Comparison of ENCODE assay signal across 20 cellular contexts in genomic region chr13:98396071-98396710, GRCh38.
A peak's percentile ranks its signal among the peaks of the same experiment; 100 is the strongest.
DNase-seq lines count a peak whose midpoint lies in the region; ATAC-seq and TF ChIP-seq lines count a peak whose summit lies in the region.
"Had no signal": no experiment of that assay in that cellular context is flagged by ENCODE, and none has a peak within 500 bp of the region (broad histone marks: within the 10 kb centered on the region; RNA-seq: fewer than 3 reads in every experiment).

No MANE protein-coding gene starts in this region.

- H3K27me3 ChIP-seq in right atrium auricular region (no peaks in the 10 kb centered on the region), left ventricle myocardium inferior (ENCODE audit: low read depth) (no peaks in the 10 kb centered on the region)

- DNase-seq in right atrium auricular region (ENCODE audit: low spot score) (peak; percentile 32), left ventricle myocardium inferior (no peak), fibroblast of mammary gland (ENCODE audit: low read depth) (peak; percentile 39), nephron progenitor cell (no peak), T-helper 17 cell (no peak), dedifferentiated amniotic fluid mesenchymal stem cell (ENCODE audit: extremely low spot score) (no peak)
- DNase-seq: DND-41, MV-4-11, NCI-H1417 treated with DMSO at 0.1 percent for 48 hours, NCI-H1930, NCI-H2171, NCI-H526, PC-3, SIG-M5 had no signal

- no peaks in the 10 kb centered on the region for H3K9me3 Mint-ChIP-seq in nephron progenitor cell

- no peaks in the 10 kb centered on the region for H3K9me3 ChIP-seq in right atrium auricular region
- no peaks in the 10 kb centered on the region for H3K9me3 ChIP-seq in left ventricle myocardium inferior (replicated peaks)
- H3K9me3 ChIP-seq in T-helper 17 cell (ENCODE audit: control insufficient read depth, low read length, poor library complexity, severe bottlenecking), result no peaks in the 10 kb centered on the region
- H3K9me3 ChIP-seq: HAP-1 had no signal

- H3K27ac Mint-ChIP-seq in nephron progenitor cell (peak overlapping the region; percentile 92), T-helper 17 cell (no peak overlapping the region)
- H3K27ac Mint-ChIP-seq: B cell had no signal

- H3K36me3 ChIP-seq in right atrium auricular region (peaks cover 23% of the 10 kb centered on the region), left ventricle myocardium inferior (peaks cover 26% of the 10 kb centered on the region)
- H3K36me3 ChIP-seq: HAP-1 had no signal

- H3K4me1 ChIP-seq in right atrium auricular region (no peaks in the 10 kb centered on the region), left ventricle myocardium inferior (no peaks in the 10 kb centered on the region)

- H3K27ac ChIP-seq in right atrium auricular region, result no peak overlapping the region
- H3K27ac ChIP-seq in left ventricle myocardium inferior (replicated peaks), result no peak overlapping the region
- H3K27ac ChIP-seq: RWPE1 had no signal

- no peak for TF ChIP-seq CTCF in right atrium auricular region (IDR thresholded peaks at IDR 0.05)
- TF ChIP-seq CTCF in left ventricle myocardium inferior (IDR thresholded peaks at IDR 0.05; ENCODE audit: borderline replicate concordance), result no peak
- TF ChIP-seq CTCF in fibroblast of mammary gland (conservative IDR thresholded peaks at IDR 0.05; ENCODE audit: control insufficient read depth, insufficient read depth, low read depth, low read length), result no peak
- TF ChIP-seq CTCF in nephron progenitor cell (IDR thresholded peaks at IDR 0.05), result no peak

- intact Hi-C loops in left ventricle myocardium inferior (cut with micrococcal nuclease), result no loop called here

- H3K4me1 Mint-ChIP-seq in nephron progenitor cell (peaks cover 30% of the 10 kb centered on the region), T-helper 17 cell (no peaks in the 10 kb centered on the region)
- H3K4me1 Mint-ChIP-seq: B cell had no signal

- H3K4me3 ChIP-seq in right atrium auricular region (no peak overlapping the region), left ventricle myocardium inferior (no peak overlapping the region), fibroblast of mammary gland (ENCODE audit: control insufficient read depth, low read depth, low read length) (no peak overlapping the region)
- H3K4me3 ChIP-seq: HAP-1, K562 had no signal

- ATAC-seq in HG03159 (IDR thresholded peaks at IDR 0.05; ENCODE audit: unreplicated experiment) (no peak), T-helper 17 cell (no peak), GM21786 (IDR thresholded peaks at IDR 0.05; ENCODE audit: unreplicated experiment) (no peak)
- ATAC-seq: K562, PC-3 had no signal

- H3K27me3 Mint-ChIP-seq in nephron progenitor cell (ENCODE audit: low read depth, poor library complexity), result no peaks in the 10 kb centered on the region
- peaks cover 38% of the 10 kb centered on the region for H3K27me3 Mint-ChIP-seq in T-helper 17 cell

- peaks cover 71% of the 10 kb centered on the region for H3K36me3 Mint-ChIP-seq in nephron progenitor cell (ENCODE audit: low read depth)
- no peaks in the 10 kb centered on the region for H3K36me3 Mint-ChIP-seq in T-helper 17 cell (ENCODE audit: low read depth)

- H3K4me3 Mint-ChIP-seq in nephron progenitor cell, result no peak overlapping the region
- H3K4me3 Mint-ChIP-seq in T-helper 17 cell, result no peak overlapping the region
- H3K4me3 Mint-ChIP-seq: B cell had no signal

Comparison
In these comparisons a context has a peak if more than half of its experiments do, and no peak if none do; other contexts are left out.
1. DNase-seq: peak in right atrium auricular region (single experiment) and fibroblast of mammary gland (single experiment); none in left ventricle myocardium inferior (single experiment), nephron progenitor cell (single experiment), T-helper 17 cell (0 of 3) and dedifferentiated amniotic fluid mesenchymal stem cell (single experiment).